Comparison of ENCODE assay signal across 4 cellular contexts in genomic region chr3:26603771-26604170, GRCh38. TPM values are rescaled to one million over a fixed set of nuclear protein-coding genes. Genes with fewer than 3 reads are reported as not detected.
"Had no signal": no experiment of that assay in that cellular context is flagged by ENCODE, and none has a peak within 500 bp of the region (broad histone marks: within the 10 kb centered on the region; RNA-seq: fewer than 3 reads in every experiment).

No MANE protein-coding gene starts in this region.

RNA-seq across cellular contexts. Expression of gene LRRC3B, which starts 18.8 kb away (rescaled TPM):
- total RNA-seq: LHCN-M2, M059J, MCF 10A, NCI-H460 had no signal
